ENCODE assay signal across 8 cellular contexts in genomic region chr1:39902121-39902807, GRCh38. TPM values are rescaled to one million over a fixed set of nuclear protein-coding genes. Genes with fewer than 3 reads are reported as not detected.
A peak's percentile ranks its signal among the peaks of the same experiment; 100 is the strongest.
DNase-seq lines count a peak whose midpoint lies in the region; ATAC-seq and TF ChIP-seq lines count a peak whose summit lies in the region.

No MANE protein-coding gene starts in this region.

- H3K27ac ChIP-seq in ovary (no peak overlapping the region), transverse colon (peak overlapping the region; percentile 68 to 87 (median 84))

- TF ChIP-seq POLR2A in ovary (IDR thresholded peaks at IDR 0.05) (no peak), transverse colon (IDR thresholded peaks at IDR 0.05) (peak; percentile 69)

- WGBS in ovary, 3 donors, result 1 to 2% (median 1%) methylated on average over 30 to 46 of the region's 46 CpGs
- 4% methylated on average over 44 of the region's 46 CpGs; no CpG with 5 or more reads in 1 of the 2 donors for WGBS in transverse colon (ENCODE audit: low coverage in 1 of 2), 2 donors

- peaks cover 17 to 19% of the 10 kb centered on the region in 2 donors for H3K36me3 Mint-ChIP-seq in CD14-positive monocyte

- H3K27me3 ChIP-seq in ovary (no peaks in the 10 kb centered on the region), transverse colon (peaks cover 53% of the 10 kb centered on the region)

- H3K9me3 ChIP-seq in ovary (no peaks in the 10 kb centered on the region), transverse colon (no peaks in the 10 kb centered on the region)

- in situ Hi-C loops in transverse colon (cut with MboI; ENCODE audit: low pct_ligation_motif_present in 1 of 4, low pct_unique_long_range_greater_than_20kb in 1 of 4, low sequenced_read_pairs in 3 of 4), result no loop called here

- peak overlapping the region; percentile 30 to 84 (median 72) for H3K27ac Mint-ChIP-seq in CD14-positive monocyte

- peak overlapping the region; percentile 32 for H3K4me3 ChIP-seq in ovary
- peak overlapping the region; percentile 18 to 73 (median 68) for H3K4me3 ChIP-seq in transverse colon

- H3K4me1 ChIP-seq in ovary (ENCODE audit: insufficient read depth), result peaks cover 10% of the 10 kb centered on the region
- peaks cover 4 to 34% (median 21%) of the 10 kb centered on the region in 4 donors for H3K4me1 ChIP-seq in transverse colon

- H3K4me3 Mint-ChIP-seq in CD14-positive monocyte, result peak overlapping the region; percentile 79 to 83

- H3K4me1 Mint-ChIP-seq in CD14-positive monocyte, result peaks cover 71% of the 10 kb centered on the region

- DNase-seq in CD14-positive monocyte (ENCODE audit: low spot score), result peak; percentile 66
- DNase-seq in HK-2 (ENCODE audit: unreplicated experiment), result peak; percentile 70
- DNase-seq in RPMI7951 (ENCODE audit: low read depth), result peak; percentile 23
- DNase-seq in activated gamma-delta T cell treated with anti-CD3 and anti-CD28 coated beads, Interleukin-2, amount 50 U/mL, for 16 hours (ENCODE audit: low read depth), result peak; percentile 57
- peak; percentile 43 to 88 (median 78) for DNase-seq in head of caudate nucleus
- peak; percentile 35 to 66 (median 42) for DNase-seq in ovary
- DNase-seq in transverse colon, result peak; percentile 92

- TF ChIP-seq EP300 in ovary (IDR thresholded peaks at IDR 0.05) (no peak), transverse colon (IDR thresholded peaks at IDR 0.05; ENCODE audit: low read depth) (no peak)

- H3K36me3 ChIP-seq in ovary, result no peaks in the 10 kb centered on the region
- no peaks in the 10 kb centered on the region for H3K36me3 ChIP-seq in transverse colon

- peaks cover 5 to 20% (median 8%) of the 10 kb centered on the region in 3 donors for H3K27me3 Mint-ChIP-seq in CD14-positive monocyte (ENCODE audit: low read depth in 3 of 3)

- TF ChIP-seq CTCF in CD14-positive monocyte (IDR thresholded peaks at IDR 0.05), result peak; percentile 78
- TF ChIP-seq CTCF in ovary (IDR thresholded peaks at IDR 0.05), result peak in 2 of 3 donors; percentile 38 to 45
- peak; percentile 69 to 92 (median 77) for TF ChIP-seq CTCF in transverse colon (IDR thresholded peaks at IDR 0.05)

- intact Hi-C loops in CD14-positive monocyte (cut with micrococcal nuclease) (loop anchor here (2.0 to 5.0 kb wide), 2 partner anchors 13 to 85 kb away; no protein-coding TSS in a partner anchor), head of caudate nucleus (cut with DNase I) (loop anchor here (5.0 to 10.0 kb wide), 3 partner anchors 70 to 133 kb away; no protein-coding TSS in a partner anchor), ovary (cut with DNase I) (loop anchor here in 2 of 4 donors (5.0 kb wide), 1 partner anchor 85 kb away; no protein-coding TSS in a partner anchor), transverse colon (cut with DNase I; ENCODE audit: low total_unique reads) (loop anchor here (5.0 kb wide), 1 partner anchor 85 kb away; no protein-coding TSS in a partner anchor)

- peak; percentile 68 for ATAC-seq in GM19463 (IDR thresholded peaks at IDR 0.05; ENCODE audit: unreplicated experiment)

- H3K9me3 Mint-ChIP-seq in CD14-positive monocyte, result peaks cover 0 to 2% (median 0%) of the 10 kb centered on the region in 7 donors

RNA-seq across cellular contexts. Expression of gene MYCL, which starts 0.5 kb away (rescaled TPM):
- polyA plus RNA-seq in CD14-positive monocyte (10 to 100 TPM; 74.7 to 84.0 TPM), ovary (1 to 10 TPM in 1 of 2 donors, under 1 TPM in 1; 0.13 to 1.3 TPM)
- total RNA-seq in RPMI7951 (2014; rRNA removed; shearing (Covaris generic)), result 0.10 and 0.12 TPM in 2 replicates
- total RNA-seq in ovary (1 to 10 TPM in 3 of 7 donors, under 1 TPM in 3, not detected in 1; 0.24 to 4.8 (median 0.96) TPM), transverse colon (10 to 100 TPM; 14.2 to 27.3 (median 15.8) TPM)

RNA-seq across cellular contexts. Expression of gene TRIT1, which starts 19.0 kb away (rescaled TPM):
- 10 to 100 TPM; 14.5 to 15.8 TPM for polyA plus RNA-seq in CD14-positive monocyte
- 23.7 and 29.8 TPM in 2 replicates for total RNA-seq in RPMI7951 (2014; rRNA removed; shearing (Covaris generic))
- total RNA-seq in ovary, result 10 to 100 TPM; 13.2 to 26.9 (median 20.7) TPM
- polyA plus RNA-seq in ovary, result 10 to 100 TPM; 12.9 to 18.0 TPM
- total RNA-seq in transverse colon, result 10 to 100 TPM; 16.8 to 35.4 (median 19.2) TPM

RNA-seq across cellular contexts. Expression of gene MFSD2A, which starts 52.7 kb away (rescaled TPM):
- polyA plus RNA-seq in CD14-positive monocyte (1 to 10 TPM; 6.8 to 7.9 TPM), ovary (1 to 10 TPM; 3.6 to 6.2 TPM)
- total RNA-seq in RPMI7951 (2014; rRNA removed; shearing (Covaris generic)), result 7.9 and 8.1 TPM in 2 replicates
- total RNA-seq in ovary (100 to 1,000 TPM in 1 of 7 donors, 1 to 10 TPM in 6; 1.9 to 121 (median 3.6) TPM), transverse colon (10 to 100 TPM in 3 of 4 donors, 1 to 10 TPM in 1; 2.0 to 79.3 (median 13.1) TPM)

Comparison
In these comparisons a context has a peak if more than half of its experiments do, and no peak if none do; other contexts are left out.
1. DNase-seq: peak in every context shown above with its lines; median percentile 92 in transverse colon; 78 in head of caudate nucleus; 70 in HK-2; 66 in CD14-positive monocyte; 57 in activated gamma-delta T cell treated with anti-CD3 and anti-CD28 coated beads, Interleukin-2, amount 50 U/mL, for 16 hours; 42 in ovary; 23 in RPMI7951.
2. H3K27ac ChIP-seq: peak in transverse colon (4 of 4); none in ovary (0 of 2).
3. Peak in every context shown above with its lines, with median percentiles within 50 percentile points of each other: CTCF ChIP-seq.